8 cellular contexts compared by ENCODE assay signal in genomic region chr12:32755051-32755653, GRCh38. TPM values are rescaled to one million over a fixed set of nuclear protein-coding genes. Genes with fewer than 3 reads are reported as not detected.
DNase-seq lines count a peak whose midpoint lies in the region; ATAC-seq lines count a peak whose summit lies in the region.

No MANE protein-coding gene starts in this region.

- ATAC-seq in GM19463 (IDR thresholded peaks at IDR 0.05; ENCODE audit: unreplicated experiment): peak; percentile 70

- DNase-seq in CMK (ENCODE audit: low read depth) (peak; percentile 52), HK-2 (ENCODE audit: unreplicated experiment) (peak; percentile 83), NOMO-1 treated with dmso at 0.1 percent for 144 hours (lab: John Stamatoyannopoulos, UW; ENCODE audit: unreplicated experiment) (peak; percentile 65), activated T-cell treated with anti-CD3 and anti-CD28 coated beads for 24 hours (ENCODE audit: low read depth) (peak; percentile 58)
- peak; percentile 43 for DNase-seq in stimulated activated CD8-positive, alpha-beta memory T cell treated with anti-CD3 and anti-CD28 coated beads, Interleukin-7, amount 100 ng/mL, for 24 hours (ENCODE audit: low read depth)

- no peaks in the 10 kb centered on the region for H3K27me3 ChIP-seq in esophagus (ENCODE audit: control insufficient read depth in 1 of 2, insufficient read depth in 2 of 2, low read length in 2 of 2)
- no peaks in the 10 kb centered on the region for H3K27me3 ChIP-seq in muscle layer of duodenum (ENCODE audit: low read depth, low read length)

- H3K9me3 ChIP-seq in esophagus (ENCODE audit: control insufficient read depth in 2 of 2, insufficient read depth in 1 of 2, low read depth in 1 of 2, low read length in 1 of 2) (no peaks in the 10 kb centered on the region), muscle layer of duodenum (ENCODE audit: control insufficient read depth in 1 of 2, low read length in 2 of 2) (no peaks in the 10 kb centered on the region)

- H3K4me1 ChIP-seq in esophagus (ENCODE audit: control insufficient read depth in 2 of 2, insufficient read depth in 2 of 2, low read length in 1 of 2): no peaks in the 10 kb centered on the region
- H3K4me1 ChIP-seq in muscle layer of duodenum (ENCODE audit: control insufficient read depth in 1 of 2, insufficient read depth in 2 of 2, low read length in 2 of 2): peaks cover 5 to 24% of the 10 kb centered on the region in 2 donors

- peaks cover 0 to 3% of the 10 kb centered on the region in 2 donors for H3K36me3 ChIP-seq in esophagus (ENCODE audit: control insufficient read depth in 2 of 2, insufficient read depth in 2 of 2, low read length in 1 of 2)
- H3K36me3 ChIP-seq in muscle layer of duodenum (ENCODE audit: control insufficient read depth in 1 of 2, insufficient read depth in 2 of 2, low read length in 2 of 2): peaks cover 8 to 26% of the 10 kb centered on the region in 2 donors

- peak overlapping the region; percentile 88 to 92 for H3K4me3 ChIP-seq in esophagus (ENCODE audit: low read depth in 1 of 2, low read length in 2 of 2)
- peak overlapping the region; percentile 77 to 99 for H3K4me3 ChIP-seq in muscle layer of duodenum (ENCODE audit: low read depth in 1 of 2, low read length in 2 of 2)

- H3K27ac ChIP-seq in esophagus (ENCODE audit: low read depth in 2 of 2, low read length in 1 of 2) (peak overlapping the region; percentile 84 to 89), muscle layer of duodenum (ENCODE audit: low read length) (peak overlapping the region; percentile 90)

- WGBS in esophagus, 2 donors: 0% methylated on average over 39 to 40 of the region's 40 CpGs

RNA-seq across cellular contexts. Expression of gene YARS2, which starts 0.5 kb away (rescaled TPM):
- polyA plus RNA-seq in esophagus: 10 to 100 TPM; 11.8 to 19.8 TPM

Comparison
In these comparisons a context has a peak if more than half of its experiments do, and no peak if none do; other contexts are left out.
1. Peak in every context shown above with its lines: DNase-seq, ATAC-seq, H3K4me3 ChIP-seq and H3K27ac ChIP-seq.